19 cellular contexts compared by ENCODE assay signal in the genomic region with DNA sequence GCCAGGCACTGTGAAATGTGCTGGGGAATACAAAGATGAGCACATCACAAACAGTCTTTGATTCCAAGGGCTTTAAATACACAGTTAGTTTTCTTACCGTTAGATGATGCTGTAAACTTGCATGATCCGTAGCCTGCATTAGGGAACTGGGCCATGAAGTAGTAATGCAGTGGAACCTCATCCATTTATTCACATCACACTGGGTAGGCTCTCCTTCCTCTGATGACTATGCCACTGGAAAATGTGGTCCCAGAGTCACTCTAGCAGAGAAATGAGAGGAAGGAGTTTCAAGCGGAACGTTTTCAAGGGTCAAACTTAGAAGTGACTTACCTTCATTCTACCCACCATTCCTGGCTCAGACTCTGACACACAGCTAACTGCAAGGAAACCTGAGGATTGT. TPM values are rescaled to one million over a fixed set of nuclear protein-coding genes. Genes with fewer than 3 reads are reported as not detected.
DNase-seq lines count a peak whose midpoint lies in the region; ATAC-seq, FAIRE-seq and TF ChIP-seq lines count a peak whose summit lies in the region.
"Had no signal": no experiment of that assay in that cellular context is flagged by ENCODE, and none has a peak within 500 bp of the region (broad histone marks: within the 10 kb centered on the region; RNA-seq: fewer than 3 reads in every experiment).

No MANE protein-coding gene starts in this region.

- no peak for ATAC-seq in HG03108 (IDR thresholded peaks at IDR 0.05; ENCODE audit: unreplicated experiment)
- ATAC-seq: CD8-positive, alpha-beta T cell; GM12878 had no signal

- DNase-seq in Caki2 (ENCODE audit: low read depth): peak; percentile 84
- DNase-seq in bronchial epithelial cell (ENCODE audit: low read depth): no peak
- DNase-seq in kidney glomerular epithelial cell (lab: John Stamatoyannopoulos, UW): peak; percentile 57
- DNase-seq in SIG-M5 (lab: John Stamatoyannopoulos, UW): no peak
- no peak for DNase-seq in activated CD8-positive, alpha-beta memory T cell treated with anti-CD3 and anti-CD28 coated beads, Interleukin-2, amount 50 U/mL, for 4 hours
- no peak for DNase-seq in ovary
- DNase-seq: AML-193; CD8-positive, alpha-beta T cell; DMS 273 treated with DMSO at 0.1 percent for 48 hours; DMS53; DND-41; EL; GM23248; HCEC 1CT; KG1 had no signal

- in situ Hi-C loops in Caki2 (cut with HindIII; ENCODE audit: low pct_unique_long_range_greater_than_20kb, low sequenced_read_pairs): no loop called here

- TF ChIP-seq EP300 in ovary (IDR thresholded peaks at IDR 0.05): no peak

- H3K27me3 ChIP-seq in bronchial epithelial cell (ENCODE audit: control insufficient read depth, insufficient read depth, low read length) (no peaks in the 10 kb centered on the region), ovary (no peaks in the 10 kb centered on the region)

- no peak overlapping the region for H3K27ac ChIP-seq in ovary
- H3K27ac ChIP-seq: GM23248 had no signal

- TF ChIP-seq POLR2A in ovary (IDR thresholded peaks at IDR 0.05): no peak

- TF ChIP-seq CTCF in bronchial epithelial cell (IDR thresholded peaks at IDR 0.05; ENCODE audit: insufficient read depth, low read length, severe bottlenecking) (no peak), ovary (IDR thresholded peaks at IDR 0.05) (no peak)

- peak; percentile 92 for FAIRE-seq in bronchial epithelial cell (lab: Jason Lieb, UNC)
- FAIRE-seq: A204.1, GM12878, H54 had no signal

- intact Hi-C loops in ovary (cut with DNase I): no loop called here

- no peaks in the 10 kb centered on the region for H3K9me3 ChIP-seq in ovary

- H3K4me1 ChIP-seq in ovary (ENCODE audit: insufficient read depth): no peaks in the 10 kb centered on the region

- 85 to 90% (median 90%) methylated on average over 4 of the region's 4 CpGs for WGBS in ovary, 3 donors

- H3K36me3 ChIP-seq in bronchial epithelial cell (ENCODE audit: control insufficient read depth, insufficient read depth, low read length) (no peaks in the 10 kb centered on the region), ovary (no peaks in the 10 kb centered on the region)

- H3K4me3 ChIP-seq in bronchial epithelial cell (ENCODE audit: low read depth, low read length): no peak overlapping the region
- H3K4me3 ChIP-seq in ovary: no peak overlapping the region
- H3K4me3 ChIP-seq: GM12878, GM23248 had no signal

RNA-seq across cellular contexts. Expression of a gene that starts 26.4 kb away (rescaled TPM):
- 78.8 and 92.5 TPM in 2 replicates for total RNA-seq in Caki2 (2014; rRNA removed; shearing (Covaris generic); ENCODE audit: low replicate concordance)
- total RNA-seq in bronchial epithelial cell (36.1 and 60.9 TPM in 2 replicates), ovary (100 to 1,000 TPM; 198 to 904 (median 321) TPM)
- 100 to 1,000 TPM; 146 to 208 TPM for polyA plus RNA-seq in ovary

Comparison
In these comparisons a context has a peak if more than half of its experiments do, and no peak if none do; other contexts are left out.
1. DNase-seq: peak in Caki2 (single experiment) and kidney glomerular epithelial cell (single experiment); none in bronchial epithelial cell (single experiment), SIG-M5 (single experiment), activated CD8-positive, alpha-beta memory T cell treated with anti-CD3 and anti-CD28 coated beads, Interleukin-2, amount 50 U/mL, for 4 hours (single experiment) and ovary (0 of 5).